8 cellular contexts compared by ENCODE assay signal in genomic region chr3:161489390-161489789, GRCh38.
DNase-seq lines count a peak whose midpoint lies in the region; ATAC-seq lines count a peak whose summit lies in the region.
"Had no signal": no experiment of that assay in that cellular context is flagged by ENCODE, and none has a peak within 500 bp of the region (broad histone marks: within the 10 kb centered on the region; RNA-seq: fewer than 3 reads in every experiment).

No MANE protein-coding gene starts in this region.

- ATAC-seq in GM19372 (IDR thresholded peaks at IDR 0.05; ENCODE audit: low read depth, unreplicated experiment): peak; percentile 96
- peak; percentile 92 for ATAC-seq in HG02870 (IDR thresholded peaks at IDR 0.05; ENCODE audit: unreplicated experiment)
- peak; percentile 99 for ATAC-seq in HG03575 (IDR thresholded peaks at IDR 0.05; ENCODE audit: extremely low read depth, insufficient number of reproducible peaks, low FRiP score, unreplicated experiment)
- no peak for ATAC-seq in stimulated activated naive CD8-positive, alpha-beta T cell treated with anti-CD3 and anti-CD28 coated beads, Interleukin-15, Interleukin-2, amounts not matched to agents 100 U/mL and 50 U/mL, for 24 hours

- DNase-seq in T-helper 1 cell: no peak
- DNase-seq in stimulated activated naive CD8-positive, alpha-beta T cell treated with anti-CD3 and anti-CD28 coated beads, Interleukin-15, Interleukin-2, amounts not matched to agents 100 U/mL and 50 U/mL, for 24 hours: no peak
- DNase-seq in amygdala (lab: John Stamatoyannopoulos, UW): no peak
- DNase-seq in stimulated activated naive CD4-positive, alpha-beta T cell treated with Interleukin-2 at 50 U/mL for 16 hours (lab: John Stamatoyannopoulos, UW): no peak
- DNase-seq: left ventricle myocardium inferior had no signal
